17 cellular contexts compared by ENCODE assay signal in genomic region chr22:32761251-32761903, GRCh38. TPM values are rescaled to one million over a fixed set of nuclear protein-coding genes. Genes with fewer than 3 reads are reported as not detected.
DNase-seq lines count a peak whose midpoint lies in the region; ATAC-seq and TF ChIP-seq lines count a peak whose summit lies in the region.
"Had no signal": no experiment of that assay in that cellular context is flagged by ENCODE, and none has a peak within 500 bp of the region (broad histone marks: within the 10 kb centered on the region; RNA-seq: fewer than 3 reads in every experiment).

No MANE protein-coding gene starts in this region.

- TF ChIP-seq CTCF in brain microvascular endothelial cell (IDR thresholded peaks at IDR 0.05; ENCODE audit: low read depth, low read length, missing control alignments) (no peak), lung (IDR thresholded peaks at IDR 0.05; ENCODE audit: control extremely low read depth, extremely low read depth) (no peak), thyroid gland (IDR thresholded peaks at IDR 0.05) (no peak), CD14-positive monocyte (IDR thresholded peaks at IDR 0.05) (no peak)

- intact Hi-C loops in thyroid gland (cut with DNase I) (no loop called here), CD14-positive monocyte (cut with micrococcal nuclease) (no loop called here)

- H3K9me3 ChIP-seq in lung (ENCODE audit: control insufficient read depth in 2 of 2, insufficient read depth in 1 of 2, low read length in 1 of 2): no peaks in the 10 kb centered on the region
- H3K9me3 ChIP-seq in thyroid gland: no peaks in the 10 kb centered on the region

- H3K27ac ChIP-seq in brain microvascular endothelial cell: peak overlapping the region; percentile 63
- peak overlapping the region; percentile 68 to 80 for H3K27ac ChIP-seq in lung (ENCODE audit: low read depth in 1 of 2, low read length in 1 of 2)
- H3K27ac ChIP-seq in thyroid gland: peak overlapping the region; percentile 49 to 67 (median 64)

- peak; percentile 81 for DNase-seq in HT1080 (ENCODE audit: low read depth)
- DNase-seq in brain microvascular endothelial cell: peak; percentile 43
- no peak for DNase-seq in lung (ENCODE audit: low spot score)
- no peak for DNase-seq in thyroid gland
- no peak for DNase-seq in CD14-positive monocyte (ENCODE audit: low spot score)
- DNase-seq in immature natural killer cell: no peak
- DNase-seq: activated CD8-positive, alpha-beta T cell treated with anti-CD3 and anti-CD28 coated beads, Interleukin-2, amount 10 ng/mL, durations not matched to agents 7 days and 5 days; activated gamma-delta T cell treated with Interleukin-2 at 50 U/mL for 16 hours; NCI-H1436; NCI-H524 treated with DMSO at 0.1 percent for 48 hours; retina; RPMI8226; stimulated activated naive CD8-positive, alpha-beta T cell treated with anti-CD3 and anti-CD28 coated beads, Interleukin-15, Interleukin-2, amounts not matched to agents 100 U/mL and 50 U/mL, for 24 hours; T-helper 9 cell had no signal

- H3K27ac Mint-ChIP-seq in CD14-positive monocyte (no peak overlapping the region), immature natural killer cell (no peak overlapping the region)
- no peak overlapping the region for H3K27ac Mint-ChIP-seq in activated T-helper 17 cell treated with anti-CD3 and anti-CD28 coated beads, Interleukin-2, amount 50 U/mL, for 72 hours
- H3K27ac Mint-ChIP-seq: activated CD8-positive, alpha-beta T cell treated with anti-CD3 and anti-CD28 coated beads, Interleukin-2, amount 10 ng/mL, durations not matched to agents 7 days and 5 days; IgD-negative memory B cell had no signal

- H3K4me3 Mint-ChIP-seq in CD14-positive monocyte (peak overlapping the region in 1 of 2 donors; percentile 53), immature natural killer cell (no peak overlapping the region)
- no peak overlapping the region for H3K4me3 Mint-ChIP-seq in activated T-helper 17 cell treated with anti-CD3 and anti-CD28 coated beads, Interleukin-2, amount 50 U/mL, for 72 hours
- H3K4me3 Mint-ChIP-seq: activated CD8-positive, alpha-beta T cell treated with anti-CD3 and anti-CD28 coated beads, Interleukin-2, amount 10 ng/mL, durations not matched to agents 7 days and 5 days; IgD-negative memory B cell had no signal

- H3K27me3 ChIP-seq in brain microvascular endothelial cell (replicated peaks) (no peaks in the 10 kb centered on the region), lung (ENCODE audit: control insufficient read depth, insufficient read depth) (no peaks in the 10 kb centered on the region), thyroid gland (no peaks in the 10 kb centered on the region)

- ATAC-seq in lung (ENCODE audit: insufficient read depth, low FRiP score) (peak; percentile 21), GM19455 (IDR thresholded peaks at IDR 0.05; ENCODE audit: unreplicated experiment) (no peak)
- no peak for ATAC-seq in activated T-helper 17 cell treated with anti-CD3 and anti-CD28 coated beads, Interleukin-2, amount 50 U/mL, for 72 hours (replicated peaks)
- ATAC-seq: activated CD8-positive, alpha-beta T cell treated with anti-CD3 and anti-CD28 coated beads, Interleukin-2, amount 10 ng/mL, durations not matched to agents 7 days and 5 days; stimulated activated naive CD8-positive, alpha-beta T cell treated with anti-CD3 and anti-CD28 coated beads, Interleukin-15, Interleukin-2, amounts not matched to agents 100 U/mL and 50 U/mL, for 24 hours had no signal

- no peak for TF ChIP-seq POLR2A in thyroid gland (IDR thresholded peaks at IDR 0.05)

- peaks cover 32% of the 10 kb centered on the region for H3K4me1 Mint-ChIP-seq in CD14-positive monocyte
- H3K4me1 Mint-ChIP-seq in activated T-helper 17 cell treated with anti-CD3 and anti-CD28 coated beads, Interleukin-2, amount 50 U/mL, for 72 hours: no peaks in the 10 kb centered on the region
- H3K4me1 Mint-ChIP-seq in immature natural killer cell: peaks cover 0 to 8% of the 10 kb centered on the region in 2 donors
- H3K4me1 Mint-ChIP-seq: IgD-negative memory B cell had no signal

- WGBS in lung, 2 donors: 38 to 41% methylated on average over 9 of the region's 9 CpGs
- 59 to 62% methylated on average over 9 of the region's 9 CpGs for WGBS in thyroid gland, 2 donors

- H3K27me3 Mint-ChIP-seq in CD14-positive monocyte (ENCODE audit: low read depth in 3 of 3) (peaks cover 18 to 33% (median 22%) of the 10 kb centered on the region in 3 donors), immature natural killer cell (ENCODE audit: low read depth in 3 of 3) (peaks cover 5 to 9% (median 5%) of the 10 kb centered on the region in 3 donors)
- peaks cover 26% of the 10 kb centered on the region for H3K27me3 Mint-ChIP-seq in activated T-helper 17 cell treated with anti-CD3 and anti-CD28 coated beads, Interleukin-2, amount 50 U/mL, for 72 hours

- H3K9me3 Mint-ChIP-seq in CD14-positive monocyte: peaks cover 0 to 10% (median 1%) of the 10 kb centered on the region in 7 donors
- no peaks in the 10 kb centered on the region for H3K9me3 Mint-ChIP-seq in activated T-helper 17 cell treated with anti-CD3 and anti-CD28 coated beads, Interleukin-2, amount 50 U/mL, for 72 hours
- no peaks in the 10 kb centered on the region for H3K9me3 Mint-ChIP-seq in immature natural killer cell

- peaks cover 0 to 18% of the 10 kb centered on the region in 2 donors for H3K4me1 ChIP-seq in lung (ENCODE audit: control insufficient read depth in 2 of 2, insufficient read depth in 2 of 2, low read length in 2 of 2)
- peaks cover 10 to 33% of the 10 kb centered on the region in 2 donors for H3K4me1 ChIP-seq in thyroid gland

- no peak overlapping the region for H3K4me3 ChIP-seq in brain microvascular endothelial cell (ENCODE audit: low read depth, low read length)
- no peak overlapping the region for H3K4me3 ChIP-seq in lung
- H3K4me3 ChIP-seq in thyroid gland (replicated peaks in 1 of 3): no peak overlapping the region

- in situ Hi-C loops in brain microvascular endothelial cell (cut with HindIII; ENCODE audit: low pct_ligation_motif_present, low sequenced_read_pairs): no loop called here

- H3K36me3 ChIP-seq in brain microvascular endothelial cell (replicated peaks) (no peaks in the 10 kb centered on the region), lung (ENCODE audit: control insufficient read depth in 2 of 2, insufficient read depth in 2 of 2, low read length in 2 of 2) (no peaks in the 10 kb centered on the region), thyroid gland (no peaks in the 10 kb centered on the region)

- H3K36me3 Mint-ChIP-seq in CD14-positive monocyte: no peaks in the 10 kb centered on the region
- H3K36me3 Mint-ChIP-seq in activated T-helper 17 cell treated with anti-CD3 and anti-CD28 coated beads, Interleukin-2, amount 50 U/mL, for 72 hours (ENCODE audit: low read depth): no peaks in the 10 kb centered on the region
- H3K36me3 Mint-ChIP-seq in immature natural killer cell: no peaks in the 10 kb centered on the region
- H3K36me3 Mint-ChIP-seq: IgD-negative memory B cell had no signal

RNA-seq across cellular contexts. Expression of gene TIMP3, which starts 40.1 kb away (rescaled TPM):
- 8.6 and 10.4 TPM in 2 replicates for total RNA-seq in HT1080 (2014; rRNA removed; shearing (Covaris generic))
- polyA plus RNA-seq in HT1080 (2015; cell fraction: cytosol; rRNA removed): 8.8 and 9.2 TPM in 2 replicates
- 9.8 and 11.6 TPM in 2 replicates for polyA plus RNA-seq in HT1080 (2015; cell fraction: nucleus; rRNA removed)
- total RNA-seq in lung (100 to 1,000 TPM; 251 to 547 TPM), thyroid gland (100 to 1,000 TPM; 424 to 772 (median 543) TPM)
- polyA plus RNA-seq in lung (100 to 1,000 TPM; 129 to 227 TPM), CD14-positive monocyte (not detected), immature natural killer cell (not detected)
- total RNA-seq in activated T-helper 17 cell treated with anti-CD3 and anti-CD28 coated beads, Interleukin-2, amount 50 U/mL, for 72 hours: not detected
- total RNA-seq: activated CD8-positive, alpha-beta T cell treated with anti-CD3 and anti-CD28 coated beads, Interleukin-2, amount 10 ng/mL, durations not matched to agents 7 days and 5 days had no signal
- polyA plus RNA-seq: IgD-negative memory B cell had no signal

Comparison
In these comparisons a context has a peak if more than half of its experiments do, and no peak if none do; other contexts are left out.
1. DNase-seq: peak in HT1080 (single experiment) and brain microvascular endothelial cell (single experiment); none in lung (single experiment), thyroid gland (0 of 2), CD14-positive monocyte (single experiment) and immature natural killer cell (0 of 3).
2. RNA of gene TIMP3, which starts 40.1 kb away (total RNA-seq): 424 to 772 TPM in thyroid gland and 251 to 547 TPM in lung; 8.6 to 10.4 TPM in HT1080 and not detected in activated T-helper 17 cell treated with anti-CD3 and anti-CD28 coated beads, Interleukin-2, amount 50 U/mL, for 72 hours; every median in the first group is over 10 times any median in the second.
3. Peak in every context shown above with its lines, with median percentiles within 50 percentile points of each other: H3K27ac ChIP-seq.